ENCODE assay signal across 26 cellular contexts in the genomic region with DNA sequence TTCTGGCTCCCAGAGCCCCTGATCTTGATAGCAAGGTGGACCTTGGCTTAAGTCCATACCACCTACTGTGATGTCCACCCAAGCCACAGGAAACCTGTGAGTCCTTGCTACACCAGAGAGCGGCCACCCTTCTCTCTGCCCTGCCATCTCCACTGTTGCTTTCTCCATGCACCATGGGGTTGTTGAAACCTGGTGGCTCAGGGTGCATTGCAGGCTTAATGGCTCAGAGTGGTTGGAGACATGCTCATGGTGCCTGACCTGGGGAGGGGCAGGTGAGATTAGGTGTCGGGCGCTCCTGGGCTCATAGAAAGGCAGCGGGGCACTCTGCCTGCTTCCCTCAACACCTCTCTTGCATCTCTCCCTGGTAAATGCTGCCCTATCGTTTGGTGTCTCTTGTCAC. TPM values are rescaled to one million over a fixed set of nuclear protein-coding genes. Genes with fewer than 3 reads are reported as not detected.
"Had no signal": no experiment of that assay in that cellular context is flagged by ENCODE, and none has a peak within 500 bp of the region (broad histone marks: within the 10 kb centered on the region; RNA-seq: fewer than 3 reads in every experiment).

No MANE protein-coding gene starts in this region.

- DNase-seq: activated CD4-positive, alpha-beta T cell treated with anti-CD3 and anti-CD28 coated beads for 48 hours; activated CD4-positive, alpha-beta T cell treated with anti-CD3 and anti-CD28 coated beads, Interleukin-2, amount 50 U/mL, for 4 hours; activated CD8-positive, alpha-beta memory T cell treated with anti-CD3 and anti-CD28 coated beads, Interleukin-2, amount 50 U/mL, for 48 hours; activated CD8-positive, alpha-beta T cell treated with anti-CD3 and anti-CD28 coated beads, Interleukin-2, amount 10 ng/mL, durations not matched to agents 7 days and 5 days; activated naive CD4-positive, alpha-beta T cell treated with anti-CD3 and anti-CD28 coated beads, Interleukin-2, amount 50 U/mL, for 16 hours; activated naive CD8-positive, alpha-beta T cell treated with anti-CD3 and anti-CD28 coated beads, Interleukin-2, amount 10 ng/mL, durations not matched to agents 7 days and 5 days; activated T-cell treated with anti-CD3 and anti-CD28 coated beads, Interleukin-2, amount 50 U/mL, for 1 hour; anterior cingulate cortex; Kasumi-1; NCI-H1048; NCI-H146; NCI-H187 treated with DMSO at 0.1 percent for 48 hours; NCI-H2081 treated with DMSO at 0.1 percent for 48 hours; NCI-H446; NCI-H524; Right ventricle myocardium superior; SJCRH30; SK-N-SH; T-helper 1 cell; WERI-Rb-1 had no signal

- H3K27ac Mint-ChIP-seq: activated CD8-positive, alpha-beta T cell treated with anti-CD3 and anti-CD28 coated beads, Interleukin-2, amount 10 ng/mL, durations not matched to agents 7 days and 5 days; activated naive CD8-positive, alpha-beta T cell treated with anti-CD3 and anti-CD28 coated beads, Interleukin-2, amount 10 ng/mL, durations not matched to agents 7 days and 5 days had no signal

- H3K36me3 ChIP-seq: adrenal gland, Peyer's patch, SJCRH30, WERI-Rb-1 had no signal

- H3K4me3 ChIP-seq: adrenal gland, Peyer's patch, SJCRH30 had no signal

- H3K4me3 Mint-ChIP-seq: activated CD8-positive, alpha-beta T cell treated with anti-CD3 and anti-CD28 coated beads, Interleukin-2, amount 10 ng/mL, durations not matched to agents 7 days and 5 days; activated naive CD8-positive, alpha-beta T cell treated with anti-CD3 and anti-CD28 coated beads, Interleukin-2, amount 10 ng/mL, durations not matched to agents 7 days and 5 days had no signal

- H3K36me3 Mint-ChIP-seq: activated naive CD8-positive, alpha-beta T cell treated with anti-CD3 and anti-CD28 coated beads, Interleukin-2, amount 10 ng/mL, durations not matched to agents 7 days and 5 days had no signal

- H3K4me2 ChIP-seq: SK-N-SH had no signal

- H3K4me1 ChIP-seq: adrenal gland, Peyer's patch, SJCRH30 had no signal

- H3K9me3 ChIP-seq: adrenal gland, Peyer's patch, SJCRH30, SK-N-SH had no signal

- H3K27ac ChIP-seq: adrenal gland, Peyer's patch, RWPE1, SJCRH30, WERI-Rb-1 had no signal

- H3K27me3 ChIP-seq: Peyer's patch, SJCRH30 had no signal

- ATAC-seq: activated CD4-positive, CD25-positive, alpha-beta regulatory T cell treated with anti-CD3 and anti-CD28 coated beads, Interleukin-2, amount 50 U/mL, for 24 hours; activated CD8-positive, alpha-beta T cell treated with anti-CD3 and anti-CD28 coated beads, Interleukin-2, amount 10 ng/mL, durations not matched to agents 7 days and 5 days had no signal

- H3K4me1 Mint-ChIP-seq: activated naive CD8-positive, alpha-beta T cell treated with anti-CD3 and anti-CD28 coated beads, Interleukin-2, amount 10 ng/mL, durations not matched to agents 7 days and 5 days had no signal

- H3K9me3 Mint-ChIP-seq: activated naive CD8-positive, alpha-beta T cell treated with anti-CD3 and anti-CD28 coated beads, Interleukin-2, amount 10 ng/mL, durations not matched to agents 7 days and 5 days had no signal

RNA-seq across cellular contexts. Expression of gene CACNG2, which starts 25.0 kb away (rescaled TPM):
- total RNA-seq: activated CD8-positive, alpha-beta T cell treated with anti-CD3 and anti-CD28 coated beads, Interleukin-2, amount 10 ng/mL, durations not matched to agents 7 days and 5 days; activated naive CD8-positive, alpha-beta T cell treated with anti-CD3 and anti-CD28 coated beads, Interleukin-2, amount 10 ng/mL, durations not matched to agents 7 days and 5 days; cardiac septum; Peyer's patch; Right ventricle myocardium superior; T-helper 2 cell treated with Interferon-gamma antibody and Interleukin-4, amounts not matched to agents 100 ng/mL and 5 ng/mL, for 36 hours had no signal
